8 cellular contexts compared by ENCODE assay signal in genomic region chr1:61053712-61054608, GRCh38. TPM values are rescaled to one million over a fixed set of nuclear protein-coding genes. Genes with fewer than 3 reads are reported as not detected.
DNase-seq lines count a peak whose midpoint lies in the region; ATAC-seq and TF ChIP-seq lines count a peak whose summit lies in the region.

No MANE protein-coding gene starts in this region.

- H3K27me3 Mint-ChIP-seq in naive thymus-derived CD4-positive, alpha-beta T cell, result peaks cover 56 to 78% (median 67%) of the 10 kb centered on the region in 5 donors

- no peaks in the 10 kb centered on the region for H4K20me1 ChIP-seq in SU-DHL-6 (ENCODE audit: low read depth, low read length)

- intact Hi-C loops in naive thymus-derived CD4-positive, alpha-beta T cell (cut with micrococcal nuclease), result loop anchor here in 1 of 2 donors (1.0 to 10.0 kb wide), 7 partner anchors 23 to 798 kb away; no protein-coding TSS in a partner anchor

- POLR2A ChIA-PET in naive thymus-derived CD4-positive, alpha-beta T cell (lab: Charles Lee), result interaction anchor here (1.2 to 1.3 kb wide), 2 partner anchors 22 to 24 kb away, joined by 3 read pairs; no protein-coding TSS in a partner anchor

- H3K79me2 ChIP-seq in SU-DHL-6 (ENCODE audit: insufficient read depth, low read length), result no peaks in the 10 kb centered on the region

- no peak for ATAC-seq in naive thymus-derived CD4-positive, alpha-beta T cell

- H3K4me3 ChIP-seq in SU-DHL-6 (ENCODE audit: insufficient read depth, low read length, poor library complexity, severe bottlenecking), result peak overlapping the region; percentile 38
- H3K4me3 ChIP-seq in naive thymus-derived CD4-positive, alpha-beta T cell (ENCODE audit: low read length), result peak overlapping the region; percentile 36

- H3K27ac Mint-ChIP-seq in naive thymus-derived CD4-positive, alpha-beta T cell, result no peak overlapping the region

- H3K9me2 ChIP-seq in SU-DHL-6 (replicated peaks; ENCODE audit: insufficient read depth, low read length), result no peaks in the 10 kb centered on the region

- H3K4me3 Mint-ChIP-seq in naive thymus-derived CD4-positive, alpha-beta T cell, result peak overlapping the region; percentile 76 to 90 (median 78)

- no peaks in the 10 kb centered on the region for H3K36me3 ChIP-seq in SU-DHL-6 (ENCODE audit: low read length)
- H3K36me3 ChIP-seq in naive thymus-derived CD4-positive, alpha-beta T cell (ENCODE audit: control insufficient read depth in 2 of 3, insufficient read depth in 3 of 3, low read length in 3 of 3), result no peaks in the 10 kb centered on the region

- H3K36me3 Mint-ChIP-seq in naive thymus-derived CD4-positive, alpha-beta T cell, result peaks cover 0 to 4% (median 0%) of the 10 kb centered on the region in 5 donors

- no peak overlapping the region for H3K27ac ChIP-seq in SU-DHL-6 (ENCODE audit: low read depth, low read length)
- no peak overlapping the region for H3K27ac ChIP-seq in naive thymus-derived CD4-positive, alpha-beta T cell (ENCODE audit: low read depth, low read length)

- no peaks in the 10 kb centered on the region for H3K9me3 ChIP-seq in SU-DHL-6 (ENCODE audit: insufficient read depth, low read length)
- H3K9me3 ChIP-seq in naive thymus-derived CD4-positive, alpha-beta T cell (ENCODE audit: control insufficient read depth in 2 of 3, low read length in 3 of 3), result no peaks in the 10 kb centered on the region

- peak; percentile 77 for TF ChIP-seq POLR2A in erythroblast (IDR thresholded peaks at IDR 0.05; ENCODE audit: low read length)

- no peaks in the 10 kb centered on the region for H3K27me3 ChIP-seq in SU-DHL-6 (ENCODE audit: low read length)
- H3K27me3 ChIP-seq in naive thymus-derived CD4-positive, alpha-beta T cell (ENCODE audit: control insufficient read depth in 2 of 2, insufficient read depth in 2 of 2, low read length in 2 of 2), result peaks cover 4 to 16% of the 10 kb centered on the region in 2 donors

- peaks cover 9% of the 10 kb centered on the region; the same call in 1 of the 2 replicates for H3F3A ChIP-seq in SU-DHL-6 (ENCODE audit: insufficient read depth)

- 0 out of 2 replicates have a peak overlapping the region, but pooled peaks have one; percentile 14 for H3K9ac ChIP-seq in SU-DHL-6 (ENCODE audit: low read length)

- H2AFZ ChIP-seq in SU-DHL-6 (ENCODE audit: low read depth, low read length, severe bottlenecking), result peak overlapping the region; percentile 61

- DNase-seq in COLO668 (lab: John Stamatoyannopoulos, UW; ENCODE audit: unreplicated experiment), result peak; percentile 49
- DNase-seq in erythroblast (lab: John Stamatoyannopoulos, UW), result peak; percentile 89 to 93
- DNase-seq in naive thymus-derived CD4-positive, alpha-beta T cell, result peak in 2 of 9 donors; percentile 10
- DNase-seq in NCI-H1930 (lab: John Stamatoyannopoulos, UW), result no peak
- no peak for DNase-seq in stimulated activated CD4-positive, alpha-beta T cell treated with anti-CD3 and anti-CD28 coated beads, Interleukin-4, amount 100 ng/mL, for 24 hours
- DNase-seq in SIG-M5 (lab: John Stamatoyannopoulos, UW), result no peak
- no peak for DNase-seq in NCI-H1436 (lab: John Stamatoyannopoulos, UW)

- peaks cover 0 to 1% (median 0%) of the 10 kb centered on the region in 11 donors for H3K9me3 Mint-ChIP-seq in naive thymus-derived CD4-positive, alpha-beta T cell

- peak overlapping the region; percentile 51 for H3K4me2 ChIP-seq in SU-DHL-6 (ENCODE audit: low read depth, low read length, poor library complexity, severe bottlenecking)

- H3K4me1 Mint-ChIP-seq in naive thymus-derived CD4-positive, alpha-beta T cell, result peaks cover 22 to 51% (median 36%) of the 10 kb centered on the region in 7 donors

- CTCF ChIA-PET in naive thymus-derived CD4-positive, alpha-beta T cell (lab: Charles Lee), result no interaction called here

- H3K4me1 ChIP-seq in naive thymus-derived CD4-positive, alpha-beta T cell (ENCODE audit: control insufficient read depth in 2 of 2, insufficient read depth in 2 of 2, low read length in 2 of 2), result peaks cover 10 to 19% of the 10 kb centered on the region in 2 donors

- TF ChIP-seq CTCF in SU-DHL-6 (IDR thresholded peaks at IDR 0.05; ENCODE audit: insufficient read depth, low read length, poor library complexity, severe bottlenecking), result no peak

RNA-seq across cellular contexts. Expression of gene NFIA, which starts 28.4 kb away (rescaled TPM):
- 1 to 10 TPM; 1.0 to 8.6 (median 6.0) TPM for total RNA-seq in naive thymus-derived CD4-positive, alpha-beta T cell
- 1 to 10 TPM; 5.3 to 5.9 TPM for polyA plus RNA-seq in naive thymus-derived CD4-positive, alpha-beta T cell

Comparison
In these comparisons a context has a peak if more than half of its experiments do, and no peak if none do; other contexts are left out.
1. DNase-seq: peak in COLO668 (single experiment) and erythroblast (2 of 2); none in NCI-H1930 (0 of 2), stimulated activated CD4-positive, alpha-beta T cell treated with anti-CD3 and anti-CD28 coated beads, Interleukin-4, amount 100 ng/mL, for 24 hours (single experiment), SIG-M5 (single experiment) and NCI-H1436 (single experiment).